8 cellular contexts compared by ENCODE assay signal in genomic region chr19:45716314-45717130, GRCh38. TPM values are rescaled to one million over a fixed set of nuclear protein-coding genes. Genes with fewer than 3 reads are reported as not detected.
DNase-seq lines count a peak whose midpoint lies in the region; ATAC-seq, FAIRE-seq and TF ChIP-seq lines count a peak whose summit lies in the region.

No MANE protein-coding gene starts in this region.

- peaks cover 4 to 13% of the 10 kb centered on the region in 2 donors for H3K36me3 Mint-ChIP-seq in activated T-cell treated with anti-CD3 and anti-CD28 coated beads, Interleukin-2, amount 50 U/mL, for 72 hours (ENCODE audit: insufficient read depth in 2 of 2)
- H3K36me3 Mint-ChIP-seq in osteocyte (ENCODE audit: unreplicated experiment), result peaks cover 12% of the 10 kb centered on the region

- no peak for TF ChIP-seq CTCF in foreskin keratinocyte (conservative IDR thresholded peaks at IDR 0.05)
- no peak for TF ChIP-seq CTCF in osteocyte (IDR thresholded peaks at IDR 0.05)

- H3K27ac ChIP-seq in foreskin keratinocyte, result peak overlapping the region; percentile 37

- peak overlapping the region; percentile 98 to 99 for H3K4me3 Mint-ChIP-seq in activated T-cell treated with anti-CD3 and anti-CD28 coated beads, Interleukin-2, amount 50 U/mL, for 72 hours
- H3K4me3 Mint-ChIP-seq in osteocyte (ENCODE audit: unreplicated experiment), result peak overlapping the region; percentile 96

- H3K4me3 ChIP-seq in MG63, result peak overlapping the region; percentile 68

- no peaks in the 10 kb centered on the region for H3K9me3 ChIP-seq in MG63

- H3K27ac Mint-ChIP-seq in activated T-cell treated with anti-CD3 and anti-CD28 coated beads, Interleukin-2, amount 50 U/mL, for 72 hours, result peak overlapping the region; percentile 92
- peak overlapping the region; percentile 100 for H3K27ac Mint-ChIP-seq in osteocyte (ENCODE audit: unreplicated experiment)

- no peaks in the 10 kb centered on the region for H3K27me3 ChIP-seq in MG63
- H3K27me3 ChIP-seq in foreskin keratinocyte, result no peaks in the 10 kb centered on the region

- no peaks in the 10 kb centered on the region for H3K27me3 Mint-ChIP-seq in activated T-cell treated with anti-CD3 and anti-CD28 coated beads, Interleukin-2, amount 50 U/mL, for 72 hours (ENCODE audit: low read depth)
- H3K27me3 Mint-ChIP-seq in osteocyte (ENCODE audit: unreplicated experiment), result no peaks in the 10 kb centered on the region

- H3K4me1 ChIP-seq in foreskin keratinocyte, result peaks cover 8% of the 10 kb centered on the region

- peak; percentile 20 for DNase-seq in DMS79 (lab: John Stamatoyannopoulos, UW)
- DNase-seq in MG63, result no peak
- DNase-seq in activated T-cell treated with anti-CD3 and anti-CD28 coated beads, Interleukin-2, amount 50 U/mL, for 72 hours, result peak in 1 of 2 donors; percentile 23
- DNase-seq in foreskin keratinocyte, result peak in 1 of 2 donors; percentile 52
- no peak for DNase-seq in osteocyte (ENCODE audit: extremely low spot score, unreplicated experiment)
- DNase-seq in CD1c-positive myeloid dendritic cell (ENCODE audit: extremely low spot score), result no peak
- DNase-seq in RCC 7860 (ENCODE audit: low spot score), result no peak

- no peak for FAIRE-seq in RCC 7860 (lab: Jason Lieb, UNC)

- peaks cover 30% of the 10 kb centered on the region for H3K4me1 Mint-ChIP-seq in activated T-cell treated with anti-CD3 and anti-CD28 coated beads, Interleukin-2, amount 50 U/mL, for 72 hours (ENCODE audit: low read depth)
- H3K4me1 Mint-ChIP-seq in osteocyte (ENCODE audit: unreplicated experiment), result peaks cover 25% of the 10 kb centered on the region

- no peaks in the 10 kb centered on the region for H3K9me3 Mint-ChIP-seq in activated T-cell treated with anti-CD3 and anti-CD28 coated beads, Interleukin-2, amount 50 U/mL, for 72 hours
- H3K9me3 Mint-ChIP-seq in osteocyte (ENCODE audit: unreplicated experiment), result no peaks in the 10 kb centered on the region

- ATAC-seq in activated T-cell treated with anti-CD3 and anti-CD28 coated beads, Interleukin-2, amount 50 U/mL, for 72 hours (replicated peaks in 1 of 2), result no peak
- ATAC-seq in foreskin keratinocyte (peak; percentile 18), GM21526 (IDR thresholded peaks at IDR 0.05; ENCODE audit: low FRiP score, unreplicated experiment) (no peak)

- peaks cover 31% of the 10 kb centered on the region for H3K36me3 ChIP-seq in MG63

RNA-seq across cellular contexts. Expression of gene FBXO46, which starts 14.2 kb away (rescaled TPM):
- 4.3 and 12.3 TPM in 2 replicates for total RNA-seq in MG63 (2014; rRNA removed; shearing (Covaris generic); ENCODE audit: low replicate concordance)
- 10 to 100 TPM; 38.4 to 46.5 TPM for total RNA-seq in activated T-cell treated with anti-CD3 and anti-CD28 coated beads, Interleukin-2, amount 50 U/mL, for 72 hours
- total RNA-seq in foreskin keratinocyte, result 8.0 and 8.4 TPM in 2 replicates
- 5.4 and 5.6 TPM in 2 replicates for polyA plus RNA-seq in foreskin keratinocyte
- 16.0 and 18.3 TPM in 2 replicates for total RNA-seq in osteocyte

RNA-seq across cellular contexts. Expression of gene MEIOSIN, which starts 16.7 kb away (rescaled TPM):
- total RNA-seq in MG63 (2014; rRNA removed; shearing (Covaris generic); ENCODE audit: low replicate concordance), result 0.99 TPM in 1 of 2 replicates, not detected in the other
- total RNA-seq in activated T-cell treated with anti-CD3 and anti-CD28 coated beads, Interleukin-2, amount 50 U/mL, for 72 hours, result under 1 TPM; 0.09 to 0.19 TPM
- not detected in 2 replicates for total RNA-seq in foreskin keratinocyte
- not detected in 2 replicates for polyA plus RNA-seq in foreskin keratinocyte
- total RNA-seq in osteocyte, result not detected in 2 replicates

RNA-seq across cellular contexts. Expression of gene QPCTL, which starts 24.1 kb away (rescaled TPM):
- 19.7 and 37.9 TPM in 2 replicates for total RNA-seq in MG63 (2014; rRNA removed; shearing (Covaris generic); ENCODE audit: low replicate concordance)
- total RNA-seq in activated T-cell treated with anti-CD3 and anti-CD28 coated beads, Interleukin-2, amount 50 U/mL, for 72 hours, result 10 to 100 TPM; 20.8 to 29.8 TPM
- 10.9 and 12.0 TPM in 2 replicates for total RNA-seq in foreskin keratinocyte
- polyA plus RNA-seq in foreskin keratinocyte, result 12.6 and 14.5 TPM in 2 replicates
- 14.0 TPM in 2 replicates for total RNA-seq in osteocyte

RNA-seq across cellular contexts. Expression of gene SNRPD2, which starts 24.8 kb away (rescaled TPM):
- total RNA-seq in MG63 (2014; rRNA removed; shearing (Covaris generic); ENCODE audit: low replicate concordance), result 488 and 700 TPM in 2 replicates
- total RNA-seq in activated T-cell treated with anti-CD3 and anti-CD28 coated beads, Interleukin-2, amount 50 U/mL, for 72 hours, result 100 to 1,000 TPM; 449 to 481 TPM
- total RNA-seq in foreskin keratinocyte (580 and 668 TPM in 2 replicates), osteocyte (366 and 397 TPM in 2 replicates)
- 688 and 761 TPM in 2 replicates for polyA plus RNA-seq in foreskin keratinocyte

RNA-seq across cellular contexts. Expression of gene GIPR, which starts 48.5 kb away (rescaled TPM):
- not detected in 2 replicates for total RNA-seq in MG63 (2014; rRNA removed; shearing (Covaris generic); ENCODE audit: low replicate concordance)
- 10 to 100 TPM in 1 of 2 donors, 1 to 10 TPM in 1; 5.9 to 11.0 TPM for total RNA-seq in activated T-cell treated with anti-CD3 and anti-CD28 coated beads, Interleukin-2, amount 50 U/mL, for 72 hours
- total RNA-seq in foreskin keratinocyte, result 0.65 and 1.3 TPM in 2 replicates
- polyA plus RNA-seq in foreskin keratinocyte, result 0.49 and 0.75 TPM in 2 replicates
- 0.81 and 1.3 TPM in 2 replicates for total RNA-seq in osteocyte
